8 cellular contexts compared by ENCODE assay signal in the genomic region with DNA sequence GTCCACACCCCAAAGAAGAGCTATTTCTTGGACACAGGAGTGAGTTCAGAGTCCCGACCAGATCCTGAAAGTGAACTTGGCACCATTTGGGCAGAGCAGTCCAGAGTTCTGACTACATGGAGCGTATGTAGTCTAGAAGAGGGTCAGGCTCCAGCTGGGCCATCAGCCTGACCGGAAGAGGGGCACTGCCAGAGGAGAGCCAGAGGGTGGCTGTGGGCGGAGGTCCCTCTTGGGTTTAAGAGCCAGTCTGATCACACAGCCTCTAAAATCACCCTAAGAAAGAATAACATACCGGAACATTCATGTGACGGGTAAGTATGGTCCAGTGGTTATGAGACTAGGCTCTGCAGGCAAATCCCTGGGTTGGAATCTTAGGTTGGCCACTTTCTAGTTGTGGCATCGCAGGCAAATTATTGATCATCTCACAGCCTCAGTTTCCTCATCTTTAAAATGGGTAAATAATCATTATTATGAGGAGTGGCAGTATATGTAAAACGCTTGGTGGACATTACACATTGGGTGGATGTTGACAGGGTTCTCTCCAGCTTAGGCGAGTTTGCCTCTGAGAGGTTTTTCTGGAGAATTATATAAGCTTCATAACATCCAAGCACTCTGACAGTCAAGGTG. TPM values are rescaled to one million over a fixed set of nuclear protein-coding genes. Genes with fewer than 3 reads are reported as not detected.
DNase-seq lines count a peak whose midpoint lies in the region; ATAC-seq and TF ChIP-seq lines count a peak whose summit lies in the region.

No MANE protein-coding gene starts in this region.

- no peaks in the 10 kb centered on the region for H3K9me3 Mint-ChIP-seq in nephron

- peak overlapping the region; percentile 89 to 92 for H3K9ac ChIP-seq in duodenal mucosa (ENCODE audit: low read depth in 1 of 2, low read length in 2 of 2)

- H3K36me3 ChIP-seq in MG63 (peaks cover 4% of the 10 kb centered on the region), duodenal mucosa (ENCODE audit: control insufficient read depth in 1 of 2, insufficient read depth in 2 of 2, low read length in 2 of 2) (no peaks in the 10 kb centered on the region)

- peaks cover 18% of the 10 kb centered on the region for H3K4me1 Mint-ChIP-seq in nephron

- H3K27me3 ChIP-seq in MG63 (no peaks in the 10 kb centered on the region), duodenal mucosa (ENCODE audit: control insufficient read depth in 1 of 2, insufficient read depth in 2 of 2, low read length in 2 of 2) (no peaks in the 10 kb centered on the region)

- H3K27ac Mint-ChIP-seq in nephron: peak overlapping the region; percentile 95 to 99 (median 99)

- peak overlapping the region; percentile 90 to 97 (median 94) for H3K4me3 Mint-ChIP-seq in nephron

- H3K27ac ChIP-seq in duodenal mucosa (ENCODE audit: low read depth, low read length): peak overlapping the region; percentile 91

- no peaks in the 10 kb centered on the region for H3K27me3 Mint-ChIP-seq in nephron (ENCODE audit: low read depth)

- H3K4me3 ChIP-seq in AG09309 (ENCODE audit: control insufficient read depth, low read depth, low read length): peak overlapping the region; percentile 83
- peak overlapping the region; percentile 63 for H3K4me3 ChIP-seq in MG63
- H3K4me3 ChIP-seq in duodenal mucosa (ENCODE audit: low read depth in 1 of 2, low read length in 2 of 2): peak overlapping the region; percentile 84 to 96

- DNase-seq in AG09309 (ENCODE audit: low read depth) (no peak), MG63 (no peak), hippocampal formation (lab: John Stamatoyannopoulos, UW) (no peak), SKM-1 treated with dmso at 0.1 percent for 144 hours (lab: John Stamatoyannopoulos, UW; ENCODE audit: unreplicated experiment) (no peak)

- no peaks in the 10 kb centered on the region for H3K36me3 Mint-ChIP-seq in nephron (ENCODE audit: low read depth)

- no peak for ATAC-seq in GM21786 (IDR thresholded peaks at IDR 0.05; ENCODE audit: unreplicated experiment)
- no peak for ATAC-seq in activated CD4-positive, CD25-positive, alpha-beta regulatory T cell treated with anti-CD3 and anti-CD28 coated beads, Interleukin-2, amount 50 U/mL, for 24 hours

- no peak for TF ChIP-seq CTCF in AG09309 (IDR thresholded peaks at IDR 0.05; ENCODE audit: control insufficient read depth, insufficient read depth, low read depth, low read length, missing control alignments)
- no peak for TF ChIP-seq CTCF in nephron (IDR thresholded peaks at IDR 0.05; ENCODE audit: unreplicated experiment in 3 of 3)

- peaks cover 25 to 35% of the 10 kb centered on the region in 2 donors for H3K4me1 ChIP-seq in duodenal mucosa (ENCODE audit: control insufficient read depth in 1 of 2, insufficient read depth in 2 of 2, low read length in 2 of 2)

- H3K9me3 ChIP-seq in MG63 (no peaks in the 10 kb centered on the region), duodenal mucosa (ENCODE audit: control insufficient read depth in 1 of 2, low read length in 2 of 2) (no peaks in the 10 kb centered on the region)

RNA-seq across cellular contexts. Expression of a gene that starts 2.1 kb away (rescaled TPM):
- total RNA-seq in MG63 (2014; rRNA removed; shearing (Covaris generic); ENCODE audit: low replicate concordance): 10.2 and 11.4 TPM in 2 replicates
